ENCODE assay signal across 8 cellular contexts in the genomic region with DNA sequence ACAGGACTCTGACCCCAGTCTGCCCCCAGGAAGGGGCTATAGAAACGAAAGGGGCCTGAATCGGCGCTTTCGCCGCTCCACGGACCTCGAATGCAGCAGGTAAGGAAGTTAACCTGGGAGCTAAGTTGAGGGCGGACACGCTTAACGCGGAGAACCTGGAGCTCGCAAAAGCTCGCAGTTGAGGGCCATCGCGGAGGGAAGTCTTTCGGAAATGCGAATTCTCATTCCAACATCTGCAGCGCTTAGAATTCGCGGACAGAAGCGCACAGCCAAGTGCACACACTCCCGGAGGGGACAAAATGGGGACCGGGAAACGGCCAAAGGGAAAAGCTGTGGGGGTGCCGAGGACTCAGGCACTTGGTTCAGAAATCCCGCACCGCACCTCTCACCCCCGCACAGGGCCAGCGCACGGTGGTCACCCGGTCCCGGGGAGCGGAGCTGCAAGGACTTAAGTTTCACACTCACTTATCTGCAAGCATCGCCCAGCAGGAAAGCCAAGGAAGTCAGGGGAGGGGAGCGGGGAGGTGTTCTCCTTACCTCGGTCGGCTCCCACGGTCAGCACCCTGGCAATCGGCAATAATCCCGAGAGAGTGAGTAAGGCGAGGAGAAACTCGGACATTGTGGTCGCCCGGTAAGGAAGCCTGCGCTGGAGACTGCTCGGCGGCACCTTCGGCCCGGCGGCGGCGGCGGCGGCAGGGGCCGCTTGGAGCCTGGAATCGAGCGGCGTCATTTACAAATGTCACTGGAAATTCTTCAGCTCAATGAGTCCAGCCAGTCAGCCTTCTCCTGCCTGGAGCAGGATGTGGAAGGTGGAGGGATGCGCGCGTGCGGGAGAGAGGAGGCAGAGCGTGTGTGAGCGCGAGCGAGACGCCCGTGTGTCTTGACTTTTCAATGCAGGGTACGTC. TPM values are rescaled to one million over a fixed set of nuclear protein-coding genes. Genes with fewer than 3 reads are reported as not detected.
DNase-seq lines count a peak whose midpoint lies in the region; ATAC-seq and TF ChIP-seq lines count a peak whose summit lies in the region.

No MANE protein-coding gene starts in this region.

- H3K9me3 Mint-ChIP-seq in endodermal cell: no peaks in the 10 kb centered on the region

- 0 to 1% methylated on average over 14 to 69 of the region's 69 CpGs for WGBS in endodermal cell (ENCODE audit: insufficient coverage in 1 of 2, insufficient read length in 1 of 2), 2 experiments
- 1 to 2% methylated on average over 69 of the region's 69 CpGs for WGBS in lung, 2 donors

- H3K36me3 Mint-ChIP-seq in endodermal cell (ENCODE audit: low read depth): no peaks in the 10 kb centered on the region

- no peaks in the 10 kb centered on the region for H3K9me3 ChIP-seq in endodermal cell (ENCODE audit: control insufficient read depth, low read length)
- no peaks in the 10 kb centered on the region for H3K9me3 ChIP-seq in lung (ENCODE audit: control insufficient read depth in 2 of 2, insufficient read depth in 1 of 2, low read length in 1 of 2)
- no peaks in the 10 kb centered on the region for H3K9me3 ChIP-seq in tibial artery

- peak overlapping the region; percentile 74 for H3K4me3 Mint-ChIP-seq in endodermal cell

- H3K4me1 ChIP-seq in endodermal cell (ENCODE audit: control insufficient read depth, insufficient read depth, low read length): peaks cover 2% of the 10 kb centered on the region
- peaks cover 0 to 3% of the 10 kb centered on the region in 2 donors for H3K4me1 ChIP-seq in lung (ENCODE audit: control insufficient read depth in 2 of 2, insufficient read depth in 2 of 2, low read length in 2 of 2)
- H3K4me1 ChIP-seq in tibial artery: peaks cover 0 to 22% (median 11%) of the 10 kb centered on the region in 4 donors

- H3K27ac Mint-ChIP-seq in endodermal cell: peak overlapping the region; percentile 88

- H3K27me3 Mint-ChIP-seq in endodermal cell (ENCODE audit: insufficient read depth): peaks cover 66% of the 10 kb centered on the region

- no peaks in the 10 kb centered on the region for H3K36me3 ChIP-seq in endodermal cell (ENCODE audit: control insufficient read depth, insufficient read depth, low read length)
- H3K36me3 ChIP-seq in lung (ENCODE audit: control insufficient read depth in 2 of 2, insufficient read depth in 2 of 2, low read length in 2 of 2): no peaks in the 10 kb centered on the region
- H3K36me3 ChIP-seq in tibial artery: no peaks in the 10 kb centered on the region

- ATAC-seq in GM18498 (IDR thresholded peaks at IDR 0.05; ENCODE audit: unreplicated experiment) (peak; percentile 47), HG02870 (IDR thresholded peaks at IDR 0.05; ENCODE audit: unreplicated experiment) (peak; percentile 38), lung (ENCODE audit: insufficient read depth, low FRiP score) (peak; percentile 81)

- DNase-seq in RPMI8226 (peak; percentile 41), endodermal cell (peak; percentile 89), lung (ENCODE audit: low spot score) (peak; percentile 56), tibial artery (peak; percentile 21 to 66), globus pallidus (ENCODE audit: low spot score) (no peak)
- DNase-seq in effector CD8-positive, alpha-beta T cell (lab: John Stamatoyannopoulos, UW): no peak

- H3K27ac ChIP-seq in endodermal cell (ENCODE audit: low read depth, low read length) (no peak overlapping the region), lung (ENCODE audit: low read depth in 1 of 2, low read length in 1 of 2) (no peak overlapping the region), tibial artery (no peak overlapping the region)

- peak overlapping the region; percentile 41 for H3K9ac ChIP-seq in endodermal cell (ENCODE audit: extremely low read depth, low read length, poor library complexity, severe bottlenecking)

- intact Hi-C loops in tibial artery (cut with DNase I; ENCODE audit: low total_unique reads): no loop called here

- peaks cover 14% of the 10 kb centered on the region for H3K4me1 Mint-ChIP-seq in endodermal cell

- no peak for TF ChIP-seq CTCF in endodermal cell (conservative IDR thresholded peaks at IDR 0.05)
- no peak for TF ChIP-seq CTCF in lung (IDR thresholded peaks at IDR 0.05; ENCODE audit: control extremely low read depth, extremely low read depth)
- no peak for TF ChIP-seq CTCF in tibial artery (IDR thresholded peaks at IDR 0.05)

- H3K4me3 ChIP-seq in endodermal cell (ENCODE audit: low read length): peak overlapping the region; percentile 86
- H3K4me3 ChIP-seq in lung: peak overlapping the region; percentile 36
- H3K4me3 ChIP-seq in tibial artery: peak overlapping the region; percentile 45 to 54

- H3K27me3 ChIP-seq in endodermal cell (ENCODE audit: control insufficient read depth, insufficient read depth, low read length, poor library complexity, severe bottlenecking) (peaks cover 45% of the 10 kb centered on the region), lung (ENCODE audit: control insufficient read depth, insufficient read depth) (no peaks in the 10 kb centered on the region), tibial artery (peaks cover 0 to 20% of the 10 kb centered on the region in 2 donors)

RNA-seq across cellular contexts. Expression of a gene that starts 0.5 kb away (rescaled TPM):
- total RNA-seq in endodermal cell (1 to 10 TPM in 1 of 2 donors, under 1 TPM in 1; 0.79 to 1.8 TPM), lung (1 to 10 TPM in 1 of 2 donors, under 1 TPM in 1; 0.28 to 6.5 TPM)
- 0.28 TPM for polyA plus RNA-seq in endodermal cell (2013, experiment 1 of 2)
- polyA plus RNA-seq in endodermal cell (2013, experiment 2 of 2): 0.87 TPM
- under 1 TPM; 0.01 to 0.04 TPM for polyA plus RNA-seq in lung

Comparison
In these comparisons a context has a peak if more than half of its experiments do, and no peak if none do; other contexts are left out.
1. DNase-seq: peak in RPMI8226 (single experiment), endodermal cell (single experiment), lung (single experiment) and tibial artery (2 of 2); none in globus pallidus (single experiment) and effector CD8-positive, alpha-beta T cell (single experiment).
2. H3K4me3 ChIP-seq: peak in every context shown above with its lines; median percentile 86 in endodermal cell; 50 in tibial artery; 36 in lung.
3. Peak in every context shown above with its lines, with median percentiles within 50 percentile points of each other: ATAC-seq.